22 cellular contexts compared by ENCODE assay signal in the genomic region with DNA sequence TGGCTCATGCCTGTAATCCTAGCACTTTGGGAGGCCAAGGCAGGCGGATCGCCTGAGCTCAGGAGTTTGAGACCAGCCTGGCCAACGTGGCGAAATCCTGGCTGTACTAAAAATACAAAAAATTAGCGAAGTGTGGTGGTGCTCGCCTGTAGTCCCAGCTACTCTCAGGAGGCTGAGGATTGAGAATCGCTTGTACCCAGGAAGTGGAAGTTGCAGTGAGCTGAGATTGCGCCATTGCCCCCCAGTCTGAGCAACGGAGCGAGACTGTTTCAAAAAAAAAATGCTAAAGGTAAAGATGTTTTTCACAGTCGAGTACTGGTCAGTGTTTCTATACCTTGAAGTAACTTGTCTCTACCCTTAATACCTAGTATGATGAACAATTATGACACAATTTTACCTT.
"Had no signal": no experiment of that assay in that cellular context is flagged by ENCODE, and none has a peak within 500 bp of the region (broad histone marks: within the 10 kb centered on the region; RNA-seq: fewer than 3 reads in every experiment).

No MANE protein-coding gene starts in this region.

- DNase-seq: KBM-7, MV-4-11, NCI-H1092, NCI-H1105 treated with DMSO at 0.1 percent for 48 hours, NCI-H1417 treated with DMSO at 0.1 percent for 48 hours, NCI-H146, NCI-H1694 treated with DMSO at 0.1 percent for 48 hours, NCI-H1930, NCI-H2081, NCI-H2107, NCI-H2227 treated with DMSO at 0.1 percent for 48 hours, NCI-H524, NCI-H526 treated with DMSO at 0.1 percent for 48 hours, NCI-H748 treated with DMSO at 0.1 percent for 48 hours, OCI-M1, PC-9, Peyer's patch, SHP77 treated with DMSO at 0.1 percent for 48 hours, SJCRH30 had no signal

- H3K4me1 Mint-ChIP-seq: IgD-negative memory B cell had no signal

- ATAC-seq: Right ventricle myocardium inferior, SK-N-SH treated with all-trans-retinoic acid at 6 μM for 48 hours had no signal

- H3K4me3 Mint-ChIP-seq: IgD-negative memory B cell had no signal

- H3K4me3 ChIP-seq: PC-9, Peyer's patch, SJCRH30 had no signal

- H3K9me3 Mint-ChIP-seq: IgD-negative memory B cell had no signal

- H3K27me3 Mint-ChIP-seq: IgD-negative memory B cell had no signal
